Comparison of ENCODE assay signal across 9 cellular contexts in the genomic region with DNA sequence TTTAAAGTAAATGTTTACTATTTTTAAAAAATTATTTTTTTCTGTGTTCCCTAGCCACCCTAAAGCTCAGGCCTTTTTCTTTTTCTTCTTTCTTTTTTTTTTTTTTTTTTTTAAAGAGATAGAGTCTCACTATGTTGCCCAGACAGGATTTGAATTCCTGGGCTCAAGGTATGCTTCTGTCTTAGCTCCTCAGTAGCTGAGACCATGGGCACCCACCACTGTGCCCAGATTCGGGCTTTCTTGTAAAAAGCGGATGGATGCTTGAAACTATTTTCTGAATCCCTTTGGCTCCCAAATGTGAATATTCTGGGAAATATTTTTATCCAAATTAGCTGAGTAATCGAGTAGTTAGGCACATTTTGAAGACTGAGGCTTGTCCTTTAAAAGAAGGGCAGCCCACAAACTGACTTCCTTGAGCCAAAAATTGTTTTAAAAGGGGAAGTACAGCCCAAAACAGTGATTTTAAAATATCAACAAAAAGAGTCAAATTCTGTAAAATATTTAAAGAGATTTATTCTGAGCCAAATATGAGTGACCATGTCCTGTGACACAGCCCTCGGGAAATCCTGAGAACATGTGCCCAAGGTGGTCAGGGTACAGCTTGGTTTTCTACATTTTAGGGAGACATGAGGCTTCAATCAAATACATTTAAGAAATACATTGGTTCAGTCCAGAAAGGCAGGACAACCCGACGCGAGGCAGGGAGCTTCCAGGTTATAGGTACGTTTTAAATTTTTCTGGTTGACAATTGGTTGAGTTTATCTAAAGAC. TPM values are rescaled to one million over a fixed set of nuclear protein-coding genes. Genes with fewer than 3 reads are reported as not detected.
DNase-seq lines count a peak whose midpoint lies in the region; ATAC-seq, FAIRE-seq and TF ChIP-seq lines count a peak whose summit lies in the region.
"Had no signal": no experiment of that assay in that cellular context is flagged by ENCODE, and none has a peak within 500 bp of the region (broad histone marks: within the 10 kb centered on the region; RNA-seq: fewer than 3 reads in every experiment).

No MANE protein-coding gene starts in this region.

- no peak overlapping the region for H3K56ac ChIP-seq in mesendoderm (ENCODE audit: low read length)

- H3K27ac Mint-ChIP-seq in activated T-cell treated with anti-CD3 and anti-CD28 coated beads, Interleukin-2, amount 50 U/mL, for 24 hours = peak overlapping the region; percentile 45

- no peak overlapping the region for H4K5ac ChIP-seq in mesendoderm (ENCODE audit: low read length)

- no peak for TF ChIP-seq POLR2A in K562 (conservative IDR thresholded peaks at IDR 0.05)
- TF ChIP-seq POLR2A in upper lobe of left lung (IDR thresholded peaks at IDR 0.05) = no peak

- FAIRE-seq in K562 (lab: Jason Lieb, UNC) = no peak

- no peak overlapping the region for H2BK120ac ChIP-seq in mesendoderm (ENCODE audit: low read depth, low read length)

- H3K4me3 ChIP-seq in K562 (peak overlapping the region; percentile 61; the same call in 1 of the 2 replicates), mesendoderm (ENCODE audit: low read length) (no peak overlapping the region), upper lobe of left lung (peak overlapping the region in 3 of 4 donors; percentile 70 to 83 (median 70))

- H3K4me2 ChIP-seq in K562 (ENCODE audit: insufficient read depth, low read length) (peak overlapping the region; percentile 85), mesendoderm (ENCODE audit: low read length) (no peak overlapping the region)

- H3K4ac ChIP-seq in mesendoderm (ENCODE audit: low read depth, low read length) = no peak overlapping the region

- TF ChIP-seq CTCF in K562 (IDR thresholded peaks at IDR 0.05 in 2 of 3, conservative IDR thresholded peaks at IDR 0.05 in 1 of 3; ENCODE audit: insufficient read depth in 2 of 3, low read depth in 1 of 3, low read length in 3 of 3) (no peak), upper lobe of left lung (IDR thresholded peaks at IDR 0.05) (no peak)

- peak overlapping the region; percentile 93 for H2AFZ ChIP-seq in K562 (ENCODE audit: low read depth, low read length)

- no peaks in the 10 kb centered on the region for H4K20me1 ChIP-seq in K562 (replicated peaks; ENCODE audit: control insufficient read depth, insufficient read depth, low read length)

- H3K27me3 ChIP-seq in K562 (ENCODE audit: control insufficient read depth in 2 of 2, insufficient read depth in 2 of 2, low read length in 2 of 2) (no peaks in the 10 kb centered on the region), mesendoderm (ENCODE audit: insufficient read depth, low read length, poor library complexity) (no peaks in the 10 kb centered on the region), upper lobe of left lung (no peaks in the 10 kb centered on the region)

- CTCF ChIA-PET in K562 (lab: Yijun Ruan, JAX; ENCODE audit: low intra/inter-chr PET ratio) = no interaction called here

- POLR2A ChIA-PET in K562 (lab: Yijun Ruan, JAX) = interaction anchor here (0.8 to 1.6 kb wide), 6 partner anchors 9 to 1345 kb away, joined by 3 to 4 read pairs (median 4); a partner anchor contains a TSS

- H3K79me1 ChIP-seq in mesendoderm (ENCODE audit: low read length) = no peaks in the 10 kb centered on the region

- H3K18ac ChIP-seq in mesendoderm (ENCODE audit: low read length) = peak overlapping the region; percentile 39

- no peak overlapping the region for H2BK5ac ChIP-seq in mesendoderm (ENCODE audit: low read length)

- WGBS in K562 (ENCODE audit: insufficient coverage, low coverage, missing lambda C conversion rate) = 31% methylated on average over 8 of the region's 8 CpGs
- no CpG with 5 or more reads among the region's 8 CpGs for WGBS in mesendoderm (ENCODE audit: extremely low coverage, insufficient coverage, low lambda C conversion rate)
- WGBS in upper lobe of left lung, 2 donors = 24 to 26% methylated on average over 8 of the region's 8 CpGs

- peak overlapping the region; percentile 96 for H2BK15ac ChIP-seq in mesendoderm (replicated peaks; ENCODE audit: low read depth)

- H3K4me1 Mint-ChIP-seq in activated T-cell treated with anti-CD3 and anti-CD28 coated beads, Interleukin-2, amount 50 U/mL, for 24 hours (ENCODE audit: low read depth) = peaks cover 29% of the 10 kb centered on the region

- H3K9me3 ChIP-seq in K562 (replicated peaks; ENCODE audit: control insufficient read depth, insufficient read depth, low read depth, low read length) (no peaks in the 10 kb centered on the region; the same call in 1 of the 2 replicates), upper lobe of left lung (no peaks in the 10 kb centered on the region)

- no peak for TF ChIP-seq RAD21 in K562 (CRISPR knock-in tag; conservative IDR thresholded peaks at IDR 0.05 in 1 of 2, IDR thresholded peaks at IDR 0.05 in 1 of 2)

- BruUV-seq in K562 (replicated peaks; lab: Mats Ljungman, UMichigan) = no TSS peak

- peak overlapping the region; percentile 48 for H3K4me3 Mint-ChIP-seq in activated T-cell treated with anti-CD3 and anti-CD28 coated beads, Interleukin-2, amount 50 U/mL, for 24 hours

- intact Hi-C loops in K562 (cut with micrococcal nuclease) = loop anchor here (10.0 kb wide), 1 partner anchor 159 kb away; a partner anchor contains a TSS

- H3K27ac ChIP-seq in K562 (ENCODE audit: extremely low read depth, low read depth, low read length) (peak overlapping the region; percentile 95), mesendoderm (ENCODE audit: low read depth, low read length) (no peak overlapping the region), upper lobe of left lung (peak overlapping the region; percentile 83 to 89 (median 86))

- no peaks in the 10 kb centered on the region; the same call in 2 of the 3 replicates for H3K36me3 ChIP-seq in K562 (ENCODE audit: control insufficient read depth, insufficient read depth, low read length)
- H3K36me3 ChIP-seq in mesendoderm (ENCODE audit: control insufficient read depth, insufficient read depth, low read length) = no peaks in the 10 kb centered on the region
- H3K36me3 ChIP-seq in upper lobe of left lung = no peaks in the 10 kb centered on the region

- H3K23ac ChIP-seq in mesendoderm (ENCODE audit: low read length) = no peak overlapping the region

- H3K9me3 Mint-ChIP-seq in activated T-cell treated with anti-CD3 and anti-CD28 coated beads, Interleukin-2, amount 50 U/mL, for 24 hours = no peaks in the 10 kb centered on the region

- in situ Hi-C loops in K562 (cut with MboI) = no loop called here

- no peak overlapping the region for H4K8ac ChIP-seq in mesendoderm (ENCODE audit: low read depth, low read length)

- no peak overlapping the region for H2AK5ac ChIP-seq in mesendoderm (ENCODE audit: low read length)

- H3K36me3 Mint-ChIP-seq in activated T-cell treated with anti-CD3 and anti-CD28 coated beads, Interleukin-2, amount 50 U/mL, for 24 hours (ENCODE audit: low read depth) = no peaks in the 10 kb centered on the region

- peaks cover 39% of the 10 kb centered on the region for H3K79me2 ChIP-seq in K562 (ENCODE audit: control insufficient read depth, insufficient read depth, low read length)
- no peaks in the 10 kb centered on the region for H3K79me2 ChIP-seq in mesendoderm (ENCODE audit: control insufficient read depth, insufficient read depth, low read length)

- no peak for DNase-seq in activated T-cell treated with anti-CD3 and anti-CD28 coated beads, Interleukin-2, amount 50 U/mL, for 24 hours
- DNase-seq in activated T-cell treated with anti-CD3 and anti-CD28 coated beads, Interleukin-2, amount 50 U/mL, for 1 hour = no peak
- DNase-seq in K562 (ENCODE audit: extremely low read depth in 1 of 4, low spot score in 3 of 4) (peak in 1 of 4 experiments; percentile 30), mesendoderm (no peak), upper lobe of left lung (no peak), Ammon's horn (ENCODE audit: low spot score) (no peak)

- peaks cover 3 to 24% of the 10 kb centered on the region in 2 experiments; a peak in 4 of 5 replicates for H3K4me1 ChIP-seq in K562 (replicated peaks in 1 of 2; ENCODE audit: control insufficient read depth in 2 of 2, insufficient read depth in 2 of 2, low read length in 2 of 2)
- H3K4me1 ChIP-seq in mesendoderm (ENCODE audit: control insufficient read depth, low read depth, low read length) = peaks cover 4% of the 10 kb centered on the region
- peaks cover 23 to 34% (median 29%) of the 10 kb centered on the region in 4 donors for H3K4me1 ChIP-seq in upper lobe of left lung

- no peaks in the 10 kb centered on the region for H3K27me3 Mint-ChIP-seq in activated T-cell treated with anti-CD3 and anti-CD28 coated beads, Interleukin-2, amount 50 U/mL, for 24 hours

- ATAC-seq in K562 (no peak), upper lobe of left lung (ENCODE audit: low FRiP score in 2 of 2) (peak in 1 of 2 donors; percentile 48), HG03457 (IDR thresholded peaks at IDR 0.05; ENCODE audit: unreplicated experiment) (no peak), HG03520 (IDR thresholded peaks at IDR 0.05; ENCODE audit: unreplicated experiment) (no peak)

- no peak for TF ChIP-seq EP300 in K562 (IDR thresholded peaks at IDR 0.05; ENCODE audit: low read length)
- TF ChIP-seq EP300 in upper lobe of left lung (IDR thresholded peaks at IDR 0.05) = no peak

- H3K9me1 ChIP-seq in K562 (ENCODE audit: control insufficient read depth, insufficient read depth, low read length) = no peaks in the 10 kb centered on the region

- H3K9ac ChIP-seq in K562 (ENCODE audit: insufficient read depth in 1 of 2, low read depth in 2 of 2, low read length in 2 of 2) (peak overlapping the region in 1 of 2 experiments; percentile 81; a peak in 2 of 4 replicates), mesendoderm (ENCODE audit: low read length) (no peak overlapping the region)

TF ChIP-seq in K562, 482 proteins besides CTCF, POLR2A, EP300 and RAD21 (continues in another document):
- TF ChIP-seq ZNF384 (IDR thresholded peaks at IDR 0.05; ENCODE audit: low read depth, low read length) = peak; percentile 60; the same call in 1 of the 2 replicates
- 0 out of 2 replicates have a peak, but pooled peaks have one; percentile 28 for TF ChIP-seq C11orf30 (IDR thresholded peaks at IDR 0.05; ENCODE audit: low read depth)

RNA-seq across cellular contexts. Expression of a gene that starts 28.8 kb away (rescaled TPM):
- total RNA-seq in K562 (2011; cell fraction: chromatin; rRNA removed; ENCODE audit: low replicate concordance) = not detected in 2 replicates
- not detected in 2 replicates for total RNA-seq in K562 (2011; cell fraction: nucleolus; rRNA removed)
- not detected in 2 replicates for total RNA-seq in K562 (2011; cell fraction: nucleoplasm; rRNA removed)
- total RNA-seq in K562 (2014; rRNA removed) = not detected in 2 replicates
- not detected in 2 replicates for total RNA-seq in K562 (2014; rRNA removed; fragmentation: Illumina TruSeq; extraction: Trizol)
- total RNA-seq in K562 (2015; rRNA removed; fragmentation: Illumina TruSeq; extraction: Trizol) = not detected in 2 replicates
- total RNA-seq in K562 (2021) = not detected in 2 replicates
- polyA plus RNA-seq in K562 (2011; rRNA removed) = not detected in 2 replicates
- not detected in 2 replicates for polyA plus RNA-seq in K562 (2011; cell fraction: cytosol; rRNA removed)
- polyA plus RNA-seq in K562 (2011; cell fraction: nucleus; rRNA removed) = not detected in 2 replicates
- not detected in 2 replicates for polyA plus RNA-seq in K562 (2012)
- not detected in 2 replicates for polyA plus RNA-seq in K562 (2014; fragmentation: Illumina TruSeq; extraction: Trizol)
- not detected for polyA plus RNA-seq in K562 (2014; fragmentation: Nextera tagmentation; extraction: Ambion mirVana)
- not detected in 2 replicates for polyA plus RNA-seq in K562 (2014; rRNA removed)
- not detected in 2 replicates for polyA minus RNA-seq in K562 (2011; rRNA and poly(A)+ RNA removed)
- not detected in 2 replicates for polyA minus RNA-seq in K562 (2011; cell fraction: cytosol; rRNA and poly(A)+ RNA removed)
- polyA minus RNA-seq in K562 (2011; cell fraction: nucleus; rRNA and poly(A)+ RNA removed) = not detected in 2 replicates
- not detected for polyA plus RNA-seq in mesendoderm (2013, experiment 1 of 2)
- not detected for polyA plus RNA-seq in mesendoderm (2013, experiment 2 of 2)
- not detected for total RNA-seq in upper lobe of left lung
- total RNA-seq: M059J had no signal
